13 cellular contexts compared by ENCODE assay signal in the genomic region with DNA sequence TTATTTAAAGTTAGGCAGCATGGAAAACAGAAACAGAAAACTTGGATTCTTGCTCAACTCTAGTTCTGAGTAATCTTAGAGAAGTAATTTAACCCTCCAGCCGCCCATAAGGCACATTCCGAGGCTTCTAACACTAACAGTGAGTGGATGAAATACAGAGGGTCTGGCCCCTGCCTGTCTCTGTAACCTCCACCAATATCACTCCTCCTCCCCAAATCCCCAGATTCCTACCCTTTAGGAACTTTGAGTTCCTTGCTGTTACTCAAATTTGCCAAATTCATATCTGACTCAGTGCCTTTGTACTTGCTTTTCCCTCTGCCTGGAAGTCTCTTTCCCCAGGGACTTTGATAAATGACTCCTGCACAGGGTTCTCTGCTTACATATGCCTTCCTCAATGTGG.
A peak's percentile ranks its signal among the peaks of the same experiment; 100 is the strongest.
DNase-seq lines count a peak whose midpoint lies in the region; ATAC-seq and TF ChIP-seq lines count a peak whose summit lies in the region.
"Had no signal": no experiment of that assay in that cellular context is flagged by ENCODE, and none has a peak within 500 bp of the region (broad histone marks: within the 10 kb centered on the region; RNA-seq: fewer than 3 reads in every experiment).

No MANE protein-coding gene starts in this region.

- H3K36me3 Mint-ChIP-seq in nephron progenitor cell (ENCODE audit: low read depth): no peaks in the 10 kb centered on the region

- H3K9me3 Mint-ChIP-seq in nephron progenitor cell: peaks cover 5% of the 10 kb centered on the region

- no peak for ATAC-seq in GM21423 (IDR thresholded peaks at IDR 0.05; ENCODE audit: unreplicated experiment)
- ATAC-seq in GM19467 (IDR thresholded peaks at IDR 0.05; ENCODE audit: unreplicated experiment): no peak

- CTCF ChIA-PET in AG04450 (lab: Charles Lee): no interaction called here

- no peak overlapping the region for H3K4me3 ChIP-seq in AG04450 (ENCODE audit: low read depth, low read length)
- H3K4me3 ChIP-seq in fibroblast of pulmonary artery (replicated peaks; ENCODE audit: low read depth, low read length): no peak overlapping the region

- peaks cover 40% of the 10 kb centered on the region for H3K4me1 Mint-ChIP-seq in nephron progenitor cell

- DNase-seq in AG04450 (ENCODE audit: low read depth, low spot score) (peak; percentile 37), RPMI7951 (ENCODE audit: low read depth) (peak; percentile 61), fibroblast of pulmonary artery (ENCODE audit: low read depth) (peak; percentile 79), nephron progenitor cell (no peak), NCI-H748 (lab: John Stamatoyannopoulos, UW; ENCODE audit: unreplicated experiment) (no peak)
- no peak for DNase-seq in activated effector memory CD4-positive, alpha-beta T cell treated with Interleukin-2 at 50 U/mL for 16 hours
- DNase-seq: ACHN; activated T-cell treated with anti-CD3 and anti-CD28 coated beads, Interleukin-2, amount 50 U/mL, for 1 hour; cortex of kidney; T-helper 9 cell had no signal

- H3K27me3 Mint-ChIP-seq in nephron progenitor cell (ENCODE audit: low read depth, poor library complexity): no peaks in the 10 kb centered on the region
- H3K27me3 Mint-ChIP-seq: progenitor cell of endocrine pancreas had no signal

- H3K27ac Mint-ChIP-seq in nephron progenitor cell: peak overlapping the region; percentile 58
- H3K27ac Mint-ChIP-seq: progenitor cell of endocrine pancreas had no signal

- no peak overlapping the region for H3K4me3 Mint-ChIP-seq in nephron progenitor cell

- no peaks in the 10 kb centered on the region for H3K27me3 ChIP-seq in AG04450 (ENCODE audit: control insufficient read depth, insufficient read depth, low read length)

- H3K27ac ChIP-seq in AG04450 (ENCODE audit: low read depth, low read length): peak overlapping the region; percentile 57

- TF ChIP-seq CTCF in AG04450 (IDR thresholded peaks at IDR 0.05; ENCODE audit: low read depth, low read length) (no peak), fibroblast of pulmonary artery (IDR thresholded peaks at IDR 0.05; ENCODE audit: low read length, missing control alignments) (no peak), nephron progenitor cell (IDR thresholded peaks at IDR 0.05) (no peak)

- POLR2A ChIA-PET in AG04450 (lab: Yijun Ruan, JAX): no interaction called here

- H3K9me3 ChIP-seq in AG04450 (ENCODE audit: control insufficient read depth, insufficient read depth, low read length): no peaks in the 10 kb centered on the region

Comparison
In these comparisons a context has a peak if more than half of its experiments do, and no peak if none do; other contexts are left out.
1. DNase-seq: peak in AG04450 (single experiment), RPMI7951 (single experiment) and fibroblast of pulmonary artery (single experiment); none in nephron progenitor cell (single experiment), NCI-H748 (single experiment) and activated effector memory CD4-positive, alpha-beta T cell treated with Interleukin-2 at 50 U/mL for 16 hours (single experiment).